12 cellular contexts compared by ENCODE assay signal in the genomic region with DNA sequence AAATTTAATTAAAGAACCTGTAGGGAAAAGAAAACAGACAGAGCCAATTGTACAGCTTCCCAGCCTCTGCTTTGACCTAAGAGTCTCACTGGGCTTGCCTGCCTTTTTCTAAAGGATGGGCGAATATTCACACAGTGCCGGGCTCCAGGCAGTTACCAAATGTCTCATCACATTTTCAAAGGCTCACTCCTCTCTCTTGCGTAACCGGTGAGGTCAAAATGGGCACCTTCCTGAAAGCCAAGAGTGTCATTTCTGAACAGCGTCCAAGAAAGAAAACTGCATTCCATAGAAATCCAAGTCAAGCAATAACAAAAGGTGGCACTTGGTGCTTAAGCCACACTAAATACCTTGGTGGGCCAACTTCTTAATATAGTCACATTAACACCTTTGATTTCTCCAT. TPM values are rescaled to one million over a fixed set of nuclear protein-coding genes. Genes with fewer than 3 reads are reported as not detected.
A peak's percentile ranks its signal among the peaks of the same experiment; 100 is the strongest.
DNase-seq lines count a peak whose midpoint lies in the region; ATAC-seq, FAIRE-seq and TF ChIP-seq lines count a peak whose summit lies in the region.
"Had no signal": no experiment of that assay in that cellular context is flagged by ENCODE, and none has a peak within 500 bp of the region (broad histone marks: within the 10 kb centered on the region; RNA-seq: fewer than 3 reads in every experiment).

No MANE protein-coding gene starts in this region.

- FAIRE-seq in bronchial epithelial cell (lab: Jason Lieb, UNC): peak; percentile 58
- FAIRE-seq: A204.1, GM12891 had no signal

- H3K4me3 ChIP-seq in bronchial epithelial cell (ENCODE audit: low read depth, low read length) (peak overlapping the region; percentile 57), left lung (peak overlapping the region in 1 of 2 donors; percentile 28)

- H3K27me3 ChIP-seq in bronchial epithelial cell (ENCODE audit: control insufficient read depth, insufficient read depth, low read length): no peaks in the 10 kb centered on the region
- H3K27me3 ChIP-seq in left lung: no peaks in the 10 kb centered on the region
- H3K27me3 ChIP-seq: ascending aorta had no signal

- H3K9me3 ChIP-seq in left lung: no peaks in the 10 kb centered on the region
- H3K9me3 ChIP-seq: ascending aorta had no signal

- no peaks in the 10 kb centered on the region for H3K36me3 ChIP-seq in bronchial epithelial cell (ENCODE audit: control insufficient read depth, insufficient read depth, low read length)
- no peaks in the 10 kb centered on the region for H3K36me3 ChIP-seq in left lung
- H3K36me3 ChIP-seq: ascending aorta had no signal

- DNase-seq in DMS 273 (lab: John Stamatoyannopoulos, UW; ENCODE audit: unreplicated experiment): peak; percentile 32
- DNase-seq in DMS 273 treated with DMSO at 0.1 percent for 48 hours (lab: John Stamatoyannopoulos, UW): no peak
- DNase-seq in bronchial epithelial cell (ENCODE audit: low read depth): peak; percentile 88
- peak in 1 of 2 donors; percentile 53 for DNase-seq in left lung
- DNase-seq in ureter (ENCODE audit: low spot score): peak; percentile 52
- DNase-seq: stimulated activated CD8-positive, alpha-beta memory T cell treated with anti-CD3 and anti-CD28 coated beads, Interleukin-4, amount 100 ng/mL, for 48 hours had no signal

- TF ChIP-seq CTCF in bronchial epithelial cell (IDR thresholded peaks at IDR 0.05; ENCODE audit: insufficient read depth, low read length, severe bottlenecking): no peak
- no peak for TF ChIP-seq CTCF in left lung (IDR thresholded peaks at IDR 0.05)

- peaks cover 3 to 6% of the 10 kb centered on the region in 2 donors for H3K4me1 ChIP-seq in left lung
- H3K4me1 ChIP-seq: ascending aorta had no signal

- ATAC-seq in left lung (peak; percentile 73), GM18909 (IDR thresholded peaks at IDR 0.05; ENCODE audit: poor library complexity, unreplicated experiment) (no peak), HG02678 (IDR thresholded peaks at IDR 0.05; ENCODE audit: unreplicated experiment) (no peak), HG02870 (IDR thresholded peaks at IDR 0.05; ENCODE audit: unreplicated experiment) (no peak)

- intact Hi-C loops in left lung (cut with DNase I): no loop called here

- peak overlapping the region; percentile 79 to 86 for H3K27ac ChIP-seq in left lung

RNA-seq across cellular contexts. Expression of a gene that starts 0.7 kb away (rescaled TPM):
- total RNA-seq in bronchial epithelial cell (1.3 and 4.7 TPM in 2 replicates), left lung (10 to 100 TPM; 14.3 to 22.5 TPM), ureter (29.1 TPM)
